In the genomic region with DNA sequence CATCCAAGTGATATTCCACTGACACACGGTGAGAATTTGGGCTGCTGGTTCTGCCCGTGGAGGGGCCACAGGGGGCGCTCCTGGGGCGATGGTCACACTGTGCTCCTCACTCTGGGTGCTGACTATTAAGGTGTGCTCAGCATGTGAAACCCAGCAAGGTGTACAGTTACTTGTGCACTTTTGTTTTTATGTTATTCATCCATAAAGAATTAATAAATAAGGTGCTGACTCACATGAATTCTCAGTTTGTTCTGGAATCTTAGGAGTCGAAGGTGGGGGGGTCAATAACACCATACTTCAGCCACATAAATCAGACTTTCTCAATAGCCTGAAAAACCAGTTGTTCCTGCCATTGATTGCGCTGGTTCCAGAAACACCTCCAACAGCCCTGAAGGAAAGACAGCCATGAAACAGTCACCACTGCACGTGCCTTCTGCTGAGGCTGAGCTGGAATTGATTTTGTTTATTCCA, we compare ENCODE assay signal across 10 cellular contexts. TPM values are rescaled to one million over a fixed set of nuclear protein-coding genes. Genes with fewer than 3 reads are reported as not detected.
DNase-seq lines count a peak whose midpoint lies in the region; ATAC-seq, FAIRE-seq and TF ChIP-seq lines count a peak whose summit lies in the region.
"Had no signal": no experiment of that assay in that cellular context is flagged by ENCODE, and none has a peak within 500 bp of the region (broad histone marks: within the 10 kb centered on the region; RNA-seq: fewer than 3 reads in every experiment).

No MANE protein-coding gene starts in this region.

- no peak overlapping the region for H2BK5ac ChIP-seq in mesendoderm (ENCODE audit: low read length)

- WGBS in body of pancreas, 2 donors = 32 to 46% methylated on average over 7 of the region's 7 CpGs
- WGBS in mesendoderm (ENCODE audit: extremely low coverage, insufficient coverage, low lambda C conversion rate) = no CpG with 5 or more reads among the region's 7 CpGs

- H3K18ac ChIP-seq in mesendoderm (ENCODE audit: low read length) = no peak overlapping the region

- no peak overlapping the region for H4K8ac ChIP-seq in mesendoderm (ENCODE audit: low read depth, low read length)

- no peak for TF ChIP-seq POLR2A in body of pancreas (IDR thresholded peaks at IDR 0.05)

- H3K79me1 ChIP-seq in mesendoderm (ENCODE audit: low read length) = no peaks in the 10 kb centered on the region

- peak overlapping the region; percentile 9 for H3K27ac Mint-ChIP-seq in activated CD4-positive, alpha-beta T cell treated with anti-CD3 and anti-CD28 coated beads, Interleukin-2, amount 10 ng/mL, durations not matched to agents 7 days and 5 days

- H3K4me3 Mint-ChIP-seq in activated CD4-positive, alpha-beta T cell treated with anti-CD3 and anti-CD28 coated beads, Interleukin-2, amount 10 ng/mL, durations not matched to agents 7 days and 5 days = no peak overlapping the region

- peaks cover 3% of the 10 kb centered on the region for H3K27me3 Mint-ChIP-seq in activated CD4-positive, alpha-beta T cell treated with anti-CD3 and anti-CD28 coated beads, Interleukin-2, amount 10 ng/mL, durations not matched to agents 7 days and 5 days

- no peak overlapping the region for H2AK5ac ChIP-seq in mesendoderm (ENCODE audit: low read length)

- intact Hi-C loops in body of pancreas (cut with DNase I) = no loop called here

- no peak overlapping the region for H3K4ac ChIP-seq in mesendoderm (ENCODE audit: low read depth, low read length)

- no peak overlapping the region for H3K9ac ChIP-seq in mesendoderm (ENCODE audit: low read length)

- no peak overlapping the region for H3K4me2 ChIP-seq in mesendoderm (ENCODE audit: low read length)

- H3K9me3 Mint-ChIP-seq in activated CD4-positive, alpha-beta T cell treated with anti-CD3 and anti-CD28 coated beads, Interleukin-2, amount 10 ng/mL, durations not matched to agents 7 days and 5 days = no peaks in the 10 kb centered on the region

- CTCF ChIA-PET in activated CD4-positive, alpha-beta T cell treated with anti-CD3 and anti-CD28 coated beads, Interleukin-2, amount 10 ng/mL, durations not matched to agents 7 days and 5 days (lab: Charles Lee) = interaction anchor here (2.0 kb wide), 1 partner anchor 11 kb away, joined by 12 read pairs; no protein-coding TSS in a partner anchor

- no peak overlapping the region for H4K5ac ChIP-seq in mesendoderm (ENCODE audit: low read length)

- no peaks in the 10 kb centered on the region for H3K27me3 ChIP-seq in body of pancreas
- H3K27me3 ChIP-seq in mesendoderm (ENCODE audit: insufficient read depth, low read length, poor library complexity) = no peaks in the 10 kb centered on the region
- H3K27me3 ChIP-seq: BE2C had no signal

- no peak for TF ChIP-seq CTCF in body of pancreas (IDR thresholded peaks at IDR 0.05)

- no peak overlapping the region for H3K56ac ChIP-seq in mesendoderm (ENCODE audit: low read length)

- no peak for FAIRE-seq in urothelium cell line (lab: Jason Lieb, UNC)

- POLR2A ChIA-PET in activated CD4-positive, alpha-beta T cell treated with anti-CD3 and anti-CD28 coated beads, Interleukin-2, amount 10 ng/mL, durations not matched to agents 7 days and 5 days (lab: Charles Lee) = no interaction called here

- no peak overlapping the region for H3K23ac ChIP-seq in mesendoderm (ENCODE audit: low read length)

- H3K9me3 ChIP-seq in body of pancreas = no peaks in the 10 kb centered on the region
- H3K9me3 ChIP-seq: BE2C had no signal

- no peak for DNase-seq in activated CD4-positive, alpha-beta T cell treated with anti-CD3 and anti-CD28 coated beads, Interleukin-2, amount 10 ng/mL, durations not matched to agents 7 days and 5 days
- no peak for DNase-seq in activated CD4-positive, alpha-beta T cell treated with anti-CD3 and anti-CD28 coated beads for 4 hours
- peak in 3 of 4 donors; percentile 46 to 62 (median 59) for DNase-seq in body of pancreas
- DNase-seq in mesendoderm = peak; percentile 51
- DNase-seq in urothelium cell line (ENCODE audit: low spot score) = peak; percentile 43
- DNase-seq in stimulated activated CD4-positive, alpha-beta T cell treated with anti-CD3 and anti-CD28 coated beads, Interleukin-12 subunit alpha, Interleukin-12 subunit beta, amount 100 ng/mL, for 4 hours = no peak
- DNase-seq in NCI-H2029 treated with DMSO at 0.1 percent for 48 hours (lab: John Stamatoyannopoulos, UW) = no peak
- DNase-seq: BE2C had no signal

- H3K4me1 ChIP-seq in body of pancreas = peaks cover 40% of the 10 kb centered on the region
- H3K4me1 ChIP-seq in mesendoderm (ENCODE audit: control insufficient read depth, low read depth, low read length) = peaks cover 2% of the 10 kb centered on the region
- H3K4me1 ChIP-seq: BE2C had no signal

- H3K4me3 ChIP-seq in body of pancreas (no peak overlapping the region), mesendoderm (ENCODE audit: low read length) (no peak overlapping the region)

- ATAC-seq in body of pancreas (peak; percentile 76), GM18870 (IDR thresholded peaks at IDR 0.05; ENCODE audit: unreplicated experiment) (no peak)

- H2BK120ac ChIP-seq in mesendoderm (ENCODE audit: low read depth, low read length) = no peak overlapping the region

- H3K4me1 Mint-ChIP-seq in activated CD4-positive, alpha-beta T cell treated with anti-CD3 and anti-CD28 coated beads, Interleukin-2, amount 10 ng/mL, durations not matched to agents 7 days and 5 days = peaks cover 9% of the 10 kb centered on the region

- H3K27ac ChIP-seq in body of pancreas (peak overlapping the region; percentile 27 to 79 (median 73)), mesendoderm (ENCODE audit: low read depth, low read length) (no peak overlapping the region)

- H3K36me3 Mint-ChIP-seq in activated CD4-positive, alpha-beta T cell treated with anti-CD3 and anti-CD28 coated beads, Interleukin-2, amount 10 ng/mL, durations not matched to agents 7 days and 5 days (ENCODE audit: low read depth) = no peaks in the 10 kb centered on the region

- H3K79me2 ChIP-seq in mesendoderm (ENCODE audit: control insufficient read depth, insufficient read depth, low read length) = no peaks in the 10 kb centered on the region

- no peak overlapping the region for H2BK15ac ChIP-seq in mesendoderm (replicated peaks; ENCODE audit: low read depth)

- no peaks in the 10 kb centered on the region for H3K36me3 ChIP-seq in body of pancreas (replicated peaks in 1 of 2; ENCODE audit: insufficient read depth in 1 of 2, low read depth in 2 of 2)
- H3K36me3 ChIP-seq in mesendoderm (ENCODE audit: control insufficient read depth, insufficient read depth, low read length) = no peaks in the 10 kb centered on the region
- H3K36me3 ChIP-seq: BE2C had no signal

RNA-seq across cellular contexts. Expression of gene SPATA12, which starts 53.5 kb away (rescaled TPM):
- total RNA-seq in activated CD4-positive, alpha-beta T cell treated with anti-CD3 and anti-CD28 coated beads, Interleukin-2, amount 10 ng/mL, durations not matched to agents 7 days and 5 days = not detected
- not detected for total RNA-seq in body of pancreas
- 0.49 TPM for polyA plus RNA-seq in mesendoderm (2013, experiment 1 of 2)
- 0.56 TPM for polyA plus RNA-seq in mesendoderm (2013, experiment 2 of 2)
- total RNA-seq: liver had no signal
- polyA plus RNA-seq: liver had no signal

Comparison
In these comparisons a context has a peak if more than half of its experiments do, and no peak if none do; other contexts are left out.
1. DNase-seq: peak in body of pancreas (3 of 4), mesendoderm (single experiment) and urothelium cell line (single experiment); none in activated CD4-positive, alpha-beta T cell treated with anti-CD3 and anti-CD28 coated beads, Interleukin-2, amount 10 ng/mL, durations not matched to agents 7 days and 5 days (single experiment), activated CD4-positive, alpha-beta T cell treated with anti-CD3 and anti-CD28 coated beads for 4 hours (0 of 2), stimulated activated CD4-positive, alpha-beta T cell treated with anti-CD3 and anti-CD28 coated beads, Interleukin-12 subunit alpha, Interleukin-12 subunit beta, amount 100 ng/mL, for 4 hours (single experiment) and NCI-H2029 treated with DMSO at 0.1 percent for 48 hours (single experiment).